In the genomic region with DNA sequence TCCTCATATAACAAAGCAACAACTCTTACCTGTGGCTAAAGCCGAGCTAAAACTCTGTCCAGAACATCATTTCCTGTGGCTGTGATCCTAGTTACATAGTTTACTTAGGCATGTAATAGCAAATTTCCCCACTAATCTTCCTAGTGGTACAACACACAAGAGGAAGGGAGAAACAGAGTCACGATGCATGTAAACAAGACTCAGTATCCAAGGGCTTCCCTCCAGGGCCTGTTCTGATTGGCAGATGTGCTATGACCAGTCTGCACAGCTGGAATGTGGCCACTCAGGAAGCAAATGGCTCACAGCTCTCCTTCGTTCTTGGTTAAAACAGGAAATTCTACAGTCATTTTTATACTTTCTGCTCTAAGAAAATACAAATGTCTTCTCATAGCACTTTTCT, we compare ENCODE assay signal across 1 cellular context.
TF ChIP-seq lines count a peak whose summit lies in the region.

No MANE protein-coding gene starts in this region.

TF ChIP-seq in A549, 52 proteins besides CTCF, POLR2A, EP300 and RAD21 (continued from another document):
- TF ChIP-seq, protein P1, sequence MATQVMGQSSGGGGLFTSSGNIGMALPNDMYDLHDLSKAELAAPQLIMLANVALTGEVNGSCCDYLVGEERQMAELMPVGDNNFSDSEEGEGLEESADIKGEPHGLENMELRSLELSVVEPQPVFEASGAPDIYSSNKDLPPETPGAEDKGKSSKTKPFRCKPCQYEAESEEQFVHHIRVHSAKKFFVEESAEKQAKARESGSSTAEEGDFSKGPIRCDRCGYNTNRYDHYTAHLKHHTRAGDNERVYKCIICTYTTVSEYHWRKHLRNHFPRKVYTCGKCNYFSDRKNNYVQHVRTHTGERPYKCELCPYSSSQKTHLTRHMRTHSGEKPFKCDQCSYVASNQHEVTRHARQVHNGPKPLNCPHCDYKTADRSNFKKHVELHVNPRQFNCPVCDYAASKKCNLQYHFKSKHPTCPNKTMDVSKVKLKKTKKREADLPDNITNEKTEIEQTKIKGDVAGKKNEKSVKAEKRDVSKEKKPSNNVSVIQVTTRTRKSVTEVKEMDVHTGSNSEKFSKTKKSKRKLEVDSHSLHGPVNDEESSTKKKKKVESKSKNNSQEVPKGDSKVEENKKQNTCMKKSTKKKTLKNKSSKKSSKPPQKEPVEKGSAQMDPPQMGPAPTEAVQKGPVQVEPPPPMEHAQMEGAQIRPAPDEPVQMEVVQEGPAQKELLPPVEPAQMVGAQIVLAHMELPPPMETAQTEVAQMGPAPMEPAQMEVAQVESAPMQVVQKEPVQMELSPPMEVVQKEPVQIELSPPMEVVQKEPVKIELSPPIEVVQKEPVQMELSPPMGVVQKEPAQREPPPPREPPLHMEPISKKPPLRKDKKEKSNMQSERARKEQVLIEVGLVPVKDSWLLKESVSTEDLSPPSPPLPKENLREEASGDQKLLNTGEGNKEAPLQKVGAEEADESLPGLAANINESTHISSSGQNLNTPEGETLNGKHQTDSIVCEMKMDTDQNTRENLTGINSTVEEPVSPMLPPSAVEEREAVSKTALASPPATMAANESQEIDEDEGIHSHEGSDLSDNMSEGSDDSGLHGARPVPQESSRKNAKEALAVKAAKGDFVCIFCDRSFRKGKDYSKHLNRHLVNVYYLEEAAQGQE (IDR thresholded peaks at IDR 0.05) = no peak
- TF ChIP-seq CEBPB (IDR thresholded peaks at IDR 0.05) (no peak), RCOR1 (IDR thresholded peaks at IDR 0.05; ENCODE audit: low read depth, low read length) (no peak)
